ENCODE assay signal across 9 cellular contexts in the genomic region with DNA sequence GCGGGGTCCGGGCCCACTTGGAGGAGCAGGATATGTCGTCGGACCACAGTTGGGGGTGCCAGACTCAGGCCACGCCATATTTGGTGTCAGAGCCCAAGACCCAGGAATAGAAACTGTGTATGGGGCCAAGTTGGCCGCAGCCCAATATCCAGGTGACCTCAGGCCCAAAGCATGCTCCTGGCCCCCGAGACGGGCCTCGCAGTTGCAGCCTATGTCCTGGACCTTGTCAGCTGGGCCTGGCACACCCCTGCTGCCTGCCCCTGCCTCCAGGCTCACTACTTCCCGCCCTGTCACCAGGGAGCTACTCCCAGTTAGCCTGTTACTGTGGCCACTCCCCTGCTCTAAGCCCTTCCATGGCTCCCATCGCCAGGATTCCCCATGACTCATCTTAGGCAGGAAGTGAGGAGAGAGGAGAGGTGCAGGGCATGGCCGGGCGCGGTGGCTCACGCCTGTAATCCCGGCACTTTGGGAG. TPM values are rescaled to one million over a fixed set of nuclear protein-coding genes. Genes with fewer than 3 reads are reported as not detected.
A peak's percentile ranks its signal among the peaks of the same experiment; 100 is the strongest.
DNase-seq lines count a peak whose midpoint lies in the region; ATAC-seq and TF ChIP-seq lines count a peak whose summit lies in the region.
"Had no signal": no experiment of that assay in that cellular context is flagged by ENCODE, and none has a peak within 500 bp of the region (broad histone marks: within the 10 kb centered on the region; RNA-seq: fewer than 3 reads in every experiment).

No MANE protein-coding gene starts in this region.

- TF ChIP-seq CTCF in endodermal cell (conservative IDR thresholded peaks at IDR 0.05) (no peak), lower lobe of right lung (IDR thresholded peaks at IDR 0.05) (no peak)

- H3K4me1 Mint-ChIP-seq in endodermal cell: peaks cover 5% of the 10 kb centered on the region

- H3K4me1 ChIP-seq in endodermal cell (ENCODE audit: control insufficient read depth, insufficient read depth, low read length) (peaks cover 2% of the 10 kb centered on the region), lower lobe of right lung (peaks cover 15% of the 10 kb centered on the region), urinary bladder (ENCODE audit: insufficient read depth) (peaks cover 2% of the 10 kb centered on the region)

- peak overlapping the region; percentile 44 for H3K27ac Mint-ChIP-seq in endodermal cell

- intact Hi-C loops in lower lobe of right lung (cut with DNase I) (no loop called here), head of caudate nucleus (cut with DNase I) (no loop called here)

- no peaks in the 10 kb centered on the region for H3K27me3 Mint-ChIP-seq in endodermal cell (ENCODE audit: insufficient read depth)

- H3K9me3 Mint-ChIP-seq in endodermal cell: no peaks in the 10 kb centered on the region
- H3K9me3 Mint-ChIP-seq: activated T-cell treated with anti-CD3 and anti-CD28 coated beads, Interleukin-2, amount 50 U/mL, for 4 hours had no signal

- H3K27me3 ChIP-seq in endodermal cell (ENCODE audit: control insufficient read depth, insufficient read depth, low read length, poor library complexity, severe bottlenecking) (no peaks in the 10 kb centered on the region), lower lobe of right lung (ENCODE audit: low read depth) (no peaks in the 10 kb centered on the region)

- H3K4me3 ChIP-seq in endodermal cell (ENCODE audit: low read length) (no peak overlapping the region), lower lobe of right lung (no peak overlapping the region), urinary bladder (ENCODE audit: low read depth, low read length) (no peak overlapping the region)

- peak; percentile 29 for DNase-seq in NCI-H2196 treated with DMSO at 0.1 percent for 48 hours (lab: John Stamatoyannopoulos, UW; ENCODE audit: unreplicated experiment)
- peak; percentile 53 for DNase-seq in endodermal cell
- DNase-seq in lower lobe of right lung: no peak
- no peak for DNase-seq in head of caudate nucleus
- DNase-seq in mesenteric fat pad (ENCODE audit: low spot score): no peak
- no peak for DNase-seq in activated CD8-positive, alpha-beta memory T cell treated with anti-CD3 and anti-CD28 coated beads, Interleukin-2, amount 50 U/mL, for 4 hours
- DNase-seq: activated T-cell treated with anti-CD3 and anti-CD28 coated beads, Interleukin-2, amount 50 U/mL, for 4 hours had no signal

- no peak overlapping the region for H3K9ac ChIP-seq in endodermal cell (ENCODE audit: extremely low read depth, low read length, poor library complexity, severe bottlenecking)

- no peaks in the 10 kb centered on the region for H3K36me3 Mint-ChIP-seq in endodermal cell (ENCODE audit: low read depth)

- ATAC-seq in lower lobe of right lung: peak; percentile 47 to 58
- ATAC-seq in GM21529 (IDR thresholded peaks at IDR 0.05; ENCODE audit: unreplicated experiment): no peak
- ATAC-seq: activated T-cell treated with anti-CD3 and anti-CD28 coated beads, Interleukin-2, amount 50 U/mL, for 4 hours had no signal

- WGBS in endodermal cell (ENCODE audit: insufficient coverage in 1 of 2, insufficient read length in 1 of 2), 2 experiments: 89 to 95% methylated on average over 14 to 16 of the region's 16 CpGs
- 18% methylated on average over 16 of the region's 16 CpGs for WGBS in urinary bladder

- H3K9me3 ChIP-seq in endodermal cell (ENCODE audit: control insufficient read depth, low read length) (no peaks in the 10 kb centered on the region), lower lobe of right lung (no peaks in the 10 kb centered on the region)

- H3K36me3 ChIP-seq in endodermal cell (ENCODE audit: control insufficient read depth, insufficient read depth, low read length) (no peaks in the 10 kb centered on the region), lower lobe of right lung (peaks cover 19% of the 10 kb centered on the region), urinary bladder (ENCODE audit: insufficient read depth) (no peaks in the 10 kb centered on the region)

- H3K4me3 Mint-ChIP-seq in endodermal cell: no peak overlapping the region
- H3K4me3 Mint-ChIP-seq: activated T-cell treated with anti-CD3 and anti-CD28 coated beads, Interleukin-2, amount 50 U/mL, for 4 hours had no signal

- H3K27ac ChIP-seq in endodermal cell (ENCODE audit: low read depth, low read length) (no peak overlapping the region), lower lobe of right lung (peak overlapping the region; percentile 46), urinary bladder (ENCODE audit: low read depth) (peak overlapping the region; percentile 65)

RNA-seq across cellular contexts. Expression of a gene that starts 23.1 kb away (rescaled TPM):
- total RNA-seq in endodermal cell (1 to 10 TPM; 5.3 to 7.7 TPM), lower lobe of right lung (19.4 TPM), urinary bladder (10.7 TPM), mesenteric fat pad (42.1 TPM)
- 2.0 TPM for polyA plus RNA-seq in endodermal cell (2013, experiment 1 of 2)
- polyA plus RNA-seq in endodermal cell (2013, experiment 2 of 2): 1.7 TPM
- 71.2 TPM for polyA plus RNA-seq in urinary bladder
- total RNA-seq: activated T-cell treated with anti-CD3 and anti-CD28 coated beads, Interleukin-2, amount 50 U/mL, for 4 hours had no signal

RNA-seq across cellular contexts. Expression of a gene that starts 48.4 kb away (rescaled TPM):
- 10 to 100 TPM; 89.5 to 92.4 TPM for total RNA-seq in endodermal cell
- polyA plus RNA-seq in endodermal cell (2013, experiment 1 of 2): 120 TPM
- 109 TPM for polyA plus RNA-seq in endodermal cell (2013, experiment 2 of 2)
- 219 TPM for total RNA-seq in lower lobe of right lung
- total RNA-seq in urinary bladder: 33.8 TPM
- 359 TPM for polyA plus RNA-seq in urinary bladder
- 490 TPM for total RNA-seq in mesenteric fat pad

RNA-seq across cellular contexts. Expression of a gene that starts 57.2 kb away (rescaled TPM):
- total RNA-seq in endodermal cell: 1 to 10 TPM in 1 of 2 donors, under 1 TPM in 1; 0.46 to 1.8 TPM
- polyA plus RNA-seq in endodermal cell (2013, experiment 1 of 2): not detected
- polyA plus RNA-seq in endodermal cell (2013, experiment 2 of 2): 0.62 TPM
- 1.0 TPM for total RNA-seq in lower lobe of right lung
- total RNA-seq in urinary bladder: 0.37 TPM
- not detected for polyA plus RNA-seq in urinary bladder
- 3.2 TPM for total RNA-seq in mesenteric fat pad

Comparison
In these comparisons a context has a peak if more than half of its experiments do, and no peak if none do; other contexts are left out.
1. DNase-seq: peak in NCI-H2196 treated with DMSO at 0.1 percent for 48 hours (single experiment) and endodermal cell (single experiment); none in lower lobe of right lung (single experiment), head of caudate nucleus (0 of 42), mesenteric fat pad (single experiment) and activated CD8-positive, alpha-beta memory T cell treated with anti-CD3 and anti-CD28 coated beads, Interleukin-2, amount 50 U/mL, for 4 hours (single experiment).